15 cellular contexts compared by ENCODE assay signal in the genomic region with DNA sequence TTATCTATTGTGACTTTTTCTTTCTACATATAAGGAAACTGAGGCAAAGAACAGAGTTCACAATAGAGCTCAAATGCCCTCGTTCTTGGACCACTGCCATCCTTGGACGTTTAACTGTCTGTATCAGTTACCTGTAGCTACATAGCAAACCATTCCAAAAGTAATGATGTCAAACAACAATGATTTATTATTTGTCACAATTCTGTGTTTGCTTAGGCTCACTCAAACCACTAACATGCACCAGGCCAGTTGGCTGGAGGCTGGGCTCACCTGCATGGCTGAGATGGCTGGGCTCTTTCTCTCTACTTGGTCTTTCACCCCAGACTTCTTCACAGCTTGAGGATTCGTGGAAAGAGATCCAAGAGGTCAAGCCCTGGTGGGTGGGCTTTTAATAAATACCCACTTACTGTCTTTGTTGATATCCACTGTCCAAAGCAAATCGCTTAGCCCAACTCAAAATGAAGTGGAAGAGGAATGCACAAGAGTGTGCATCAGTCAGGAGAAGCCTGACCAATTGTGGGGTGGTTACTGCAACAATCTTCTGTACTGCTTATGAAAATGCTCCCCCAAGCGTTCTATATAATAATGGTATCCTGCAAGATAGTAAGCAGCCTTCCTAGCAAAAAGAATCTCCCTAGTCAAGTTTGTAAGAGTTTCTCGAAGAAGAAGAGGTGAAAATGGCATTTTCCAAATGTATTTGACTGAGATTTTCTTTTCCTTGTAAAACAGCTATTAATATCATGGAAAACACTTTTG.
DNase-seq lines count a peak whose midpoint lies in the region; ATAC-seq, FAIRE-seq and TF ChIP-seq lines count a peak whose summit lies in the region.
"Had no signal": no experiment of that assay in that cellular context is flagged by ENCODE, and none has a peak within 500 bp of the region (broad histone marks: within the 10 kb centered on the region; RNA-seq: fewer than 3 reads in every experiment).

No MANE protein-coding gene starts in this region.

- H3K4me3 ChIP-seq in A549 (no peak overlapping the region), GM12865 (ENCODE audit: low read depth, low read length) (no peak overlapping the region), adipocyte (ENCODE audit: low read length) (peak overlapping the region; percentile 43), left lung (no peak overlapping the region)
- H3K4me3 ChIP-seq: lung, SK-N-MC had no signal

- POLR2A ChIA-PET in A549 (lab: Yijun Ruan, JAX) = no interaction called here

- no peak overlapping the region for H3K4me2 ChIP-seq in A549

- H3K9me3 Mint-ChIP-seq in endothelial cell (ENCODE audit: unreplicated experiment) = no peaks in the 10 kb centered on the region
- H3K9me3 Mint-ChIP-seq: activated T-helper 1 cell treated with anti-CD3 and anti-CD28 coated beads, Interleukin-12 subunit alpha, Interleukin-12 subunit beta, Interleukin-2, Interleukin-4 antibody, amounts not matched to agents 30 ng/mL and 10 ng/mL and 1 ng/mL, durations not matched to agents 14 hours and 24 hours and 36 hours had no signal

- no peak for FAIRE-seq in A549 (lab: Jason Lieb, UNC)
- FAIRE-seq: endometrium, G401.6 had no signal

- H3K4me3 Mint-ChIP-seq in endothelial cell (ENCODE audit: unreplicated experiment) = no peak overlapping the region
- H3K4me3 Mint-ChIP-seq: activated T-helper 1 cell treated with anti-CD3 and anti-CD28 coated beads, Interleukin-12 subunit alpha, Interleukin-12 subunit beta, Interleukin-2, Interleukin-4 antibody, amounts not matched to agents 30 ng/mL and 10 ng/mL and 1 ng/mL, durations not matched to agents 14 hours and 24 hours and 36 hours had no signal

- no peaks in the 10 kb centered on the region for H3K4me1 Mint-ChIP-seq in endothelial cell (ENCODE audit: unreplicated experiment)

- CTCF ChIA-PET in A549 (lab: Yijun Ruan, JAX) = interaction anchor here (0.7 to 5.9 kb wide), 8 partner anchors 223 to 1110 kb away, joined by 3 to 77 read pairs (median 4); a partner anchor contains a TSS

- no peak for TF ChIP-seq POLR2A in A549 (IDR thresholded peaks at IDR 0.05; ENCODE audit: low read length)

- TF ChIP-seq CTCF in A549 (IDR thresholded peaks at IDR 0.05) (peak; percentile 28; the same call in 2 of the 3 replicates), GM12865 (IDR thresholded peaks at IDR 0.05; ENCODE audit: insufficient read depth, low read depth, low read length, missing control alignments) (no peak), left lung (IDR thresholded peaks at IDR 0.05) (no peak), endothelial cell (IDR thresholded peaks at IDR 0.05; ENCODE audit: unreplicated experiment) (no peak)

- no peaks in the 10 kb centered on the region for H3K27me3 Mint-ChIP-seq in endothelial cell (ENCODE audit: unreplicated experiment)

- peak; percentile 21 to 46; a peak in 2 of 5 replicates for TF ChIP-seq RAD21 in A549 (conservative IDR thresholded peaks at IDR 0.05 in 1 of 2, IDR thresholded peaks at IDR 0.05 in 1 of 2)

- H3K9ac ChIP-seq in adipocyte (ENCODE audit: low read length) = no peak overlapping the region

- H3K27me3 ChIP-seq in adipocyte (replicated peaks; ENCODE audit: control insufficient read depth, insufficient read depth, low read length) (no peaks in the 10 kb centered on the region), left lung (no peaks in the 10 kb centered on the region)

- no peaks in the 10 kb centered on the region for H3K36me3 Mint-ChIP-seq in endothelial cell (ENCODE audit: low read depth, unreplicated experiment)

- TF ChIP-seq EP300 in A549 (IDR thresholded peaks at IDR 0.05) = no peak

- ATAC-seq in A549 = peak; percentile 61 to 82; a peak in 4 of 6 replicates
- ATAC-seq in left lung = no peak
- no peak for ATAC-seq in HG02610 (IDR thresholded peaks at IDR 0.05; ENCODE audit: unreplicated experiment)

- H3K36me3 ChIP-seq in adipocyte (ENCODE audit: control insufficient read depth, insufficient read depth, low read length, severe bottlenecking) (no peaks in the 10 kb centered on the region), left lung (no peaks in the 10 kb centered on the region)

- 37% methylated on average over 6 of the region's 6 CpGs for WGBS in A549 (ENCODE audit: missing lambda C conversion rate)

- H3K9me3 ChIP-seq in A549 = no peaks in the 10 kb centered on the region
- H3K9me3 ChIP-seq in adipocyte (ENCODE audit: control insufficient read depth, low read length) = no peaks in the 10 kb centered on the region
- no peaks in the 10 kb centered on the region for H3K9me3 ChIP-seq in left lung

- H3K27ac ChIP-seq in A549 (no peak overlapping the region), left lung (peak overlapping the region in 1 of 2 donors; percentile 13)
- H3K27ac ChIP-seq: SK-N-MC had no signal

- no peak overlapping the region for H3K27ac Mint-ChIP-seq in endothelial cell (ENCODE audit: unreplicated experiment)
- H3K27ac Mint-ChIP-seq: activated T-helper 1 cell treated with anti-CD3 and anti-CD28 coated beads, Interleukin-12 subunit alpha, Interleukin-12 subunit beta, Interleukin-2, Interleukin-4 antibody, amounts not matched to agents 30 ng/mL and 10 ng/mL and 1 ng/mL, durations not matched to agents 14 hours and 24 hours and 36 hours had no signal

- DNase-seq in A549 (ENCODE audit: low read depth in 1 of 2, low spot score in 1 of 2) = peak in 1 of 2 experiments; percentile 40
- DNase-seq in GM12865 (ENCODE audit: low read depth) = peak; percentile 8
- DNase-seq in NCI-H510A (lab: John Stamatoyannopoulos, UW) = peak; percentile 44
- DNase-seq in adipocyte (ENCODE audit: low read depth) = no peak
- DNase-seq in left lung = no peak
- DNase-seq in GDM1 (lab: John Stamatoyannopoulos, UW) = no peak
- DNase-seq in endothelial cell (ENCODE audit: low spot score) = no peak
- DNase-seq: hippocampal formation, NCI-H1694 treated with DMSO at 0.1 percent for 48 hours had no signal

- intact Hi-C loops in left lung (cut with DNase I) = no loop called here

- peaks cover 22% of the 10 kb centered on the region for H3K4me1 ChIP-seq in A549
- peaks cover 25% of the 10 kb centered on the region for H3K4me1 ChIP-seq in adipocyte (ENCODE audit: control insufficient read depth, insufficient read depth, low read length)
- no peaks in the 10 kb centered on the region for H3K4me1 ChIP-seq in left lung

TF ChIP-seq in A549, 52 proteins besides CTCF, POLR2A, EP300 and RAD21:
- TF ChIP-seq MYC (IDR thresholded peaks at IDR 0.05; ENCODE audit: borderline replicate concordance, low read length) (no peak), SMC3 (IDR thresholded peaks at IDR 0.05) (0 out of 3 replicates have a peak, but pooled peaks have one; percentile 19)

Comparison
In these comparisons a context has a peak if more than half of its experiments do, and no peak if none do; other contexts are left out.
1. ATAC-seq: peak in A549 (2 of 2); none in left lung (single experiment) and HG02610 (single experiment).
2. DNase-seq: peak in GM12865 (single experiment) and NCI-H510A (single experiment); none in adipocyte (single experiment), left lung (0 of 2), GDM1 (single experiment) and endothelial cell (single experiment).